11 cellular contexts compared by ENCODE assay signal in the genomic region with DNA sequence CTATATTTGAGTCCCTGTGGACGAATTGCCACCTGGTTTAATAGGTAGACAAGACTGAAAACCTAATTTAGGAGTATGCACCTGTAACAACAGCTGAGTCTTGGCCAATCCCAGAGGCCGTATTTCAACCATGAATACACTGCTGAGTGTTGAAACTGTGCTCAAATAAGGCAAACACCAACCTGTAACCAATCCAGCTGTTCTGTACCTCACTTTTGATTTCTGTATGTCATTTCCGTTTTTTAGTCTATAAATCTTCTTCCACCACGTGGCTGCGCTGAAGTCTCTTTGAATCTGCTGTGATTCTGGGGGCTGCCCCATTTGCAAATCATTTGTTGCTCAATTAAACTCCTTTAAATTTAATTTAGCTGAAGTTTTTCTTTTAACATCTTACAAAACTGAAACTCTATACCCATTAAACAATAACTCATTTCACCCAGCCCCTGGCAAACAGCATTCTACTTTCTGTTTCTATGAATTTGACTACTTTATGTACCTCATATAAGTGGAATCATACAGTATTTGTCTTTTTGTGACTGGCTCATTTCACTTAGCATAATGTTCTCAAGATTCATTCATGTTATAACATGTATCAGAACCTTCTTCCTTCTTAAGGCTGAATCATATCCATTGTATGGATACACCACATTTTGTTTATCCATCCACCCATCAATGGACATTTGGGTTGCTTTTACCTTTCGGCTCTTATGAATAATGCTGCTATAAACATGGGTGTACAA. TPM values are rescaled to one million over a fixed set of nuclear protein-coding genes. Genes with fewer than 3 reads are reported as not detected.
DNase-seq lines count a peak whose midpoint lies in the region; ATAC-seq and TF ChIP-seq lines count a peak whose summit lies in the region.
"Had no signal": no experiment of that assay in that cellular context is flagged by ENCODE, and none has a peak within 500 bp of the region (broad histone marks: within the 10 kb centered on the region; RNA-seq: fewer than 3 reads in every experiment).

No MANE protein-coding gene starts in this region.

- peak overlapping the region; percentile 45 for H3K4me3 Mint-ChIP-seq in activated T-cell treated with anti-CD3 and anti-CD28 coated beads, Interleukin-2, amount 50 U/mL, for 24 hours
- peak overlapping the region; percentile 66 for H3K4me3 Mint-ChIP-seq in activated T-helper 17 cell treated with anti-CD3 and anti-CD28 coated beads, Interleukin-2, amount 50 U/mL, for 72 hours
- peak overlapping the region; percentile 32 for H3K4me3 Mint-ChIP-seq in stimulated activated naive CD8-positive, alpha-beta T cell treated with anti-CD3 and anti-CD28 coated beads, Interleukin-15, Interleukin-2, amounts not matched to agents 100 ng/mL and 50 ng/mL, for 24 hours

- WGBS in heart left ventricle, 4 donors, result 73 to 80% (median 75%) methylated on average over 6 of the region's 6 CpGs
- WGBS in gastroesophageal sphincter (ENCODE audit: low coverage in 1 of 2), 2 donors, result 53 to 73% methylated on average over 6 of the region's 6 CpGs

- TF ChIP-seq POLR2A in heart left ventricle (IDR thresholded peaks at IDR 0.05) (no peak), gastroesophageal sphincter (IDR thresholded peaks at IDR 0.05) (no peak)

- peaks cover 3% of the 10 kb centered on the region for H3K27me3 Mint-ChIP-seq in activated T-cell treated with anti-CD3 and anti-CD28 coated beads, Interleukin-2, amount 50 U/mL, for 24 hours
- H3K27me3 Mint-ChIP-seq in activated T-helper 17 cell treated with anti-CD3 and anti-CD28 coated beads, Interleukin-2, amount 50 U/mL, for 72 hours, result no peaks in the 10 kb centered on the region
- peaks cover 13% of the 10 kb centered on the region for H3K27me3 Mint-ChIP-seq in stimulated activated naive CD8-positive, alpha-beta T cell treated with anti-CD3 and anti-CD28 coated beads, Interleukin-15, Interleukin-2, amounts not matched to agents 100 ng/mL and 50 ng/mL, for 24 hours

- no peak overlapping the region for H3K4me3 ChIP-seq in heart left ventricle
- no peak overlapping the region for H3K4me3 ChIP-seq in gastroesophageal sphincter

- H3K36me3 Mint-ChIP-seq in activated T-cell treated with anti-CD3 and anti-CD28 coated beads, Interleukin-2, amount 50 U/mL, for 24 hours (ENCODE audit: low read depth), result no peaks in the 10 kb centered on the region
- H3K36me3 Mint-ChIP-seq in activated T-helper 17 cell treated with anti-CD3 and anti-CD28 coated beads, Interleukin-2, amount 50 U/mL, for 72 hours (ENCODE audit: low read depth), result no peaks in the 10 kb centered on the region
- no peaks in the 10 kb centered on the region for H3K36me3 Mint-ChIP-seq in stimulated activated naive CD8-positive, alpha-beta T cell treated with anti-CD3 and anti-CD28 coated beads, Interleukin-15, Interleukin-2, amounts not matched to agents 100 ng/mL and 50 ng/mL, for 24 hours (ENCODE audit: low read depth)

- peak; percentile 46 for DNase-seq in activated T-cell treated with anti-CD3 and anti-CD28 coated beads, Interleukin-2, amount 50 U/mL, for 24 hours
- no peak for DNase-seq in activated T-cell treated with anti-CD3 and anti-CD28 coated beads for 4 hours
- no peak for DNase-seq in OCI-M2 (lab: John Stamatoyannopoulos, UW; ENCODE audit: unreplicated experiment)
- no peak for DNase-seq in heart left ventricle
- DNase-seq: AML-193, NCI-H345, nucleus accumbens had no signal

- TF ChIP-seq CTCF in heart left ventricle (IDR thresholded peaks at IDR 0.05) (no peak), gastroesophageal sphincter (IDR thresholded peaks at IDR 0.05) (no peak)

- no peaks in the 10 kb centered on the region for H3K9me3 Mint-ChIP-seq in activated T-cell treated with anti-CD3 and anti-CD28 coated beads, Interleukin-2, amount 50 U/mL, for 24 hours
- no peaks in the 10 kb centered on the region for H3K9me3 Mint-ChIP-seq in activated T-helper 17 cell treated with anti-CD3 and anti-CD28 coated beads, Interleukin-2, amount 50 U/mL, for 72 hours
- H3K9me3 Mint-ChIP-seq in stimulated activated naive CD8-positive, alpha-beta T cell treated with anti-CD3 and anti-CD28 coated beads, Interleukin-15, Interleukin-2, amounts not matched to agents 100 ng/mL and 50 ng/mL, for 24 hours, result no peaks in the 10 kb centered on the region

- H3K27ac ChIP-seq in heart left ventricle (no peak overlapping the region), gastroesophageal sphincter (no peak overlapping the region)

- H3K9me3 ChIP-seq in heart left ventricle (no peaks in the 10 kb centered on the region), gastroesophageal sphincter (no peaks in the 10 kb centered on the region)

- H3K36me3 ChIP-seq in heart left ventricle (no peaks in the 10 kb centered on the region), gastroesophageal sphincter (no peaks in the 10 kb centered on the region)

- peaks cover 25% of the 10 kb centered on the region for H3K4me1 Mint-ChIP-seq in activated T-cell treated with anti-CD3 and anti-CD28 coated beads, Interleukin-2, amount 50 U/mL, for 24 hours (ENCODE audit: low read depth)
- peaks cover 7% of the 10 kb centered on the region for H3K4me1 Mint-ChIP-seq in activated T-helper 17 cell treated with anti-CD3 and anti-CD28 coated beads, Interleukin-2, amount 50 U/mL, for 72 hours
- H3K4me1 Mint-ChIP-seq in stimulated activated naive CD8-positive, alpha-beta T cell treated with anti-CD3 and anti-CD28 coated beads, Interleukin-15, Interleukin-2, amounts not matched to agents 100 ng/mL and 50 ng/mL, for 24 hours (ENCODE audit: low read depth), result peaks cover 34% of the 10 kb centered on the region

- H3K27ac Mint-ChIP-seq in activated T-cell treated with anti-CD3 and anti-CD28 coated beads, Interleukin-2, amount 50 U/mL, for 24 hours, result peak overlapping the region; percentile 75
- peak overlapping the region; percentile 83 for H3K27ac Mint-ChIP-seq in activated T-helper 17 cell treated with anti-CD3 and anti-CD28 coated beads, Interleukin-2, amount 50 U/mL, for 72 hours
- peak overlapping the region; percentile 81 for H3K27ac Mint-ChIP-seq in stimulated activated naive CD8-positive, alpha-beta T cell treated with anti-CD3 and anti-CD28 coated beads, Interleukin-15, Interleukin-2, amounts not matched to agents 100 ng/mL and 50 ng/mL, for 24 hours

- ATAC-seq in HG03097 (IDR thresholded peaks at IDR 0.05; ENCODE audit: low FRiP score, unreplicated experiment) (peak; percentile 47), heart left ventricle (no peak), gastroesophageal sphincter (no peak)
- ATAC-seq in activated T-helper 17 cell treated with anti-CD3 and anti-CD28 coated beads, Interleukin-2, amount 50 U/mL, for 72 hours (replicated peaks), result peak; percentile 82

- peaks cover 0 to 4% (median 0%) of the 10 kb centered on the region in 12 donors for H3K4me1 ChIP-seq in heart left ventricle
- no peaks in the 10 kb centered on the region for H3K4me1 ChIP-seq in gastroesophageal sphincter

- intact Hi-C loops in heart left ventricle (cut with DNase I), result no loop called here

- TF ChIP-seq EP300 in gastroesophageal sphincter (IDR thresholded peaks at IDR 0.05), result no peak

- H3K27me3 ChIP-seq in heart left ventricle (peaks cover 0 to 8% (median 0%) of the 10 kb centered on the region in 9 donors), gastroesophageal sphincter (no peaks in the 10 kb centered on the region)

RNA-seq across cellular contexts. Expression of gene YPEL5, which starts 7.5 kb away (rescaled TPM):
- total RNA-seq in activated T-helper 17 cell treated with anti-CD3 and anti-CD28 coated beads, Interleukin-2, amount 50 U/mL, for 72 hours, result 10 to 100 TPM; 27.1 to 55.3 TPM
- 10 to 100 TPM; 44.7 to 90.6 (median 66.5) TPM for total RNA-seq in heart left ventricle
- 10 to 100 TPM; 36.4 to 42.0 TPM for polyA plus RNA-seq in heart left ventricle
- total RNA-seq in gastroesophageal sphincter, result 100 to 1,000 TPM; 109 to 159 (median 136) TPM

Comparison
In these comparisons a context has a peak if more than half of its experiments do, and no peak if none do; other contexts are left out.
1. ATAC-seq: peak in HG03097 (single experiment) and activated T-helper 17 cell treated with anti-CD3 and anti-CD28 coated beads, Interleukin-2, amount 50 U/mL, for 72 hours (single experiment); none in heart left ventricle (0 of 4) and gastroesophageal sphincter (single experiment).
2. Peak in every context shown above with its lines, with median percentiles within 50 percentile points of each other: H3K27ac Mint-ChIP-seq and H3K4me3 Mint-ChIP-seq.